In the genomic region with DNA sequence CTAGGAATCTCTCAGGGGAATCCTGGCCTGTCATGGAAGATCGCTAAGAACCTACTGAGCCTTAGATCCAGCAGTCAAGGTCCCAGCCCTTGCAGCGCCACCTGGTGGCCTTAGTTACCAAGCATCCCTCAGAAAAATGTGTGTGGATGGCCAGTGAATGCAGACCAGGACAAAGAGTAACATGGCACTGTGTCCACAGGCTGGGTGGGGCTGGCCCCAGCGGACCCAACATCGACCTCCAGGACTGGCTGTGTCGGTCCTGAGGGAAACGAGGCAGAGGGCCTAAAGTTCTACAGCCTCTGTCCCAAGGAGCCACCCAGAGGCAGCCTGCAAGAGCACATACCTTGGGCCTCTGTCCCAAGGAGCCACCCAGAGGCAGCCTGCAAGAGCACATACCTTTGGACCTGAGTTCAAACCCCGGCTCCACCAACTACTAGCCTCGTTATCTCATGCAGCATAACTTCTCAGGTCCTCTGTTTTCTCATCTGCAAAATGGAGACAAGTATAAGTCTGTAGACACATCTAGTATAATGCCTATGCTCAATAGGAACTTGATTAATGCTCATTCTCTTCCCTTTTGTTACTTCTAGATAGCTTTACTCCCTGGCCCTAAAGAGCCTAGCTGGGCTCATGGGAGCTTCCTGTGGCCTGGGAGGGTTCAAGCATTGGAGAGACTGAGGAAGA, we compare ENCODE assay signal across 8 cellular contexts. TPM values are rescaled to one million over a fixed set of nuclear protein-coding genes. Genes with fewer than 3 reads are reported as not detected.
DNase-seq lines count a peak whose midpoint lies in the region; ATAC-seq and TF ChIP-seq lines count a peak whose summit lies in the region.

No MANE protein-coding gene starts in this region.

- CTCF ChIA-PET in AG04449 (lab: Yijun Ruan, JAX): interaction anchor here (0.7 to 10.0 kb wide), 28 partner anchors 8 to 282 kb away, joined by 3 to 120 read pairs (median 6); a partner anchor contains a TSS

- TF ChIP-seq POLR2A in GM18505 (IDR thresholded peaks at IDR 0.05; ENCODE audit: borderline replicate concordance, extremely low read depth, insufficient read depth, insufficient read length): no peak

- H3K4me3 ChIP-seq in AG04449 (ENCODE audit: low read depth, low read length): no peak overlapping the region

- TF ChIP-seq CTCF in AG04449 (IDR thresholded peaks at IDR 0.05; ENCODE audit: insufficient read depth, low read length, missing control alignments): peak; percentile 91

- POLR2A ChIA-PET in AG04449 (lab: Yijun Ruan, JAX): no interaction called here

- no peak for DNase-seq in AG04449 (ENCODE audit: low read depth, low spot score)
- DNase-seq in H4 (ENCODE audit: low spot score): peak; percentile 68
- DNase-seq in NCI-H345 treated with DMSO at 0.1 percent for 48 hours (lab: John Stamatoyannopoulos, UW; ENCODE audit: unreplicated experiment): peak; percentile 5
- DNase-seq in activated CD4-positive, CD25-positive, alpha-beta regulatory T cell treated with anti-CD3 and anti-CD28 coated beads, Interleukin-2, amount 50 U/mL, for 72 hours: peak; percentile 79
- peak; percentile 81 for DNase-seq in cerebellar cortex (ENCODE audit: low spot score)
- peak; percentile 87 for DNase-seq in left kidney (ENCODE audit: low read depth, low spot score)
- peak; percentile 81 for DNase-seq in stimulated activated CD4-positive, alpha-beta T cell treated with anti-CD3 and anti-CD28 coated beads, Interleukin-4, amount 100 ng/mL, for 24 hours

- no peak for ATAC-seq in GM18505 (IDR thresholded peaks at IDR 0.05; ENCODE audit: unreplicated experiment)

RNA-seq across cellular contexts. Expression of a gene that starts 57.5 kb away (rescaled TPM):
- 22.2 and 37.0 TPM in 2 replicates for total RNA-seq in H4 (2014; rRNA removed; shearing (Covaris generic))
